25 cellular contexts compared by ENCODE assay signal in the genomic region with DNA sequence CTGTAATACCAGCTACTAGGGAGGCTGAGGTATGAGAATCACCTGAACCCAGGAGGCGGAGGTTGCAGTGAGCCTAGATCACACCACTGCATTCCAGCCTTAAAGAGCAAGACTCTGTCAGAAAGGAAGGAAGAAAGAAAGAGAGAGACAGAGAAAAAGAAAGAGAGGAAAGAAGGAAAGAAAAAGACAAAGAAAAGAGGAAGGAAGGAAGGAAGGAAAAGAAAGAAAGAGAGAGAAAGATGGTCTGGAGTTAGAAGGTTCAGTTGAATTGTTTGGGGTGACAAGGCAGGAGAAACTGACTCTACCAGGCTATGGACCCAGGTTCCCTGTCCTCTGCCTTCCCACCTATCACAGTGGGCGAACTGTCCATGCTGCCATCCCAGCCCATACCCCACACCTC.
"Had no signal": no experiment of that assay in that cellular context is flagged by ENCODE, and none has a peak within 500 bp of the region (broad histone marks: within the 10 kb centered on the region; RNA-seq: fewer than 3 reads in every experiment).

No MANE protein-coding gene starts in this region.

- H3K9me3 Mint-ChIP-seq: activated naive CD4-positive, alpha-beta T cell treated with anti-CD3 and anti-CD28 coated beads for 36 hours; activated T-cell treated with anti-CD3 and anti-CD28 coated beads, Interleukin-2, amount 50 U/mL, for 24 hours; T-helper 2 cell treated with Interferon-gamma antibody and Interleukin-4, amounts not matched to agents 5 μg/mL and 100 μg/mL, for 36 hours had no signal

- H3K4me3 Mint-ChIP-seq: activated naive CD4-positive, alpha-beta T cell treated with anti-CD3 and anti-CD28 coated beads for 36 hours; activated T-cell treated with anti-CD3 and anti-CD28 coated beads, Interleukin-2, amount 50 U/mL, for 24 hours; T-helper 2 cell treated with Interferon-gamma antibody and Interleukin-4, amounts not matched to agents 5 μg/mL and 100 μg/mL, for 36 hours had no signal

- H3K27me3 ChIP-seq: body of pancreas, ovary, vagina had no signal

- H3K27ac Mint-ChIP-seq: activated naive CD4-positive, alpha-beta T cell treated with anti-CD3 and anti-CD28 coated beads for 36 hours; activated T-cell treated with anti-CD3 and anti-CD28 coated beads, Interleukin-2, amount 50 U/mL, for 24 hours; T-helper 2 cell treated with Interferon-gamma antibody and Interleukin-4, amounts not matched to agents 5 μg/mL and 100 μg/mL, for 36 hours had no signal

- H3K27ac ChIP-seq: body of pancreas, cardiac muscle cell, epithelial cell of prostate, gastroesophageal sphincter, ovary, prostate gland, stomach, transverse colon, vagina, VCaP had no signal

- ATAC-seq: body of pancreas, gastroesophageal sphincter, left cardiac atrium had no signal

- H3K4me3 ChIP-seq: body of pancreas, cardiac muscle cell, gastroesophageal sphincter, ovary, prostate gland, stomach, transverse colon, vagina had no signal

- H3K4me1 ChIP-seq: body of pancreas, prostate gland had no signal

- H3K9me3 ChIP-seq: body of pancreas, gastroesophageal sphincter, ovary, prostate gland, stomach, transverse colon, vagina had no signal

- DNase-seq: activated CD4-positive, alpha-beta T cell treated with anti-CD3 and anti-CD28 coated beads, Interleukin-2, amount 50 U/mL, for 1 hour; activated CD4-positive, CD25-positive, alpha-beta regulatory T cell treated with anti-CD3 and anti-CD28 coated beads, Interleukin-2, amount 50 U/mL, for 72 hours; activated CD8-positive, alpha-beta memory T cell treated with anti-CD3 and anti-CD28 coated beads for 24 hours; activated CD8-positive, alpha-beta memory T cell treated with anti-CD3 and anti-CD28 coated beads, Interleukin-2, amount 50 U/mL, for 4 hours; activated effector memory CD4-positive, alpha-beta T cell treated with Interleukin-2 at 50 U/mL for 16 hours; activated naive CD4-positive, alpha-beta T cell treated with anti-CD3 and anti-CD28 coated beads for 36 hours; activated T-cell treated with anti-CD3 and anti-CD28 coated beads, Interleukin-2, amount 50 U/mL, for 24 hours; body of pancreas; cortex of kidney; head of caudate nucleus; hypothalamus; left cardiac atrium; mesenchymal stem cell; ovary; stimulated activated CD4-positive, alpha-beta T cell treated with anti-CD3 and anti-CD28 coated beads, Interleukin-12 subunit alpha, Interleukin-12 subunit beta, amount 100 ng/mL, for 4 hours; stimulated activated CD4-positive, alpha-beta T cell treated with anti-CD3 and anti-CD28 coated beads, Interleukin-4, amount 100 ng/mL, for 4 hours; stomach; transverse colon had no signal

- H3K36me3 ChIP-seq: cardiac muscle cell, gastroesophageal sphincter, ovary, prostate gland, stomach, transverse colon, vagina had no signal
